ENCODE assay signal across 15 cellular contexts in the genomic region with DNA sequence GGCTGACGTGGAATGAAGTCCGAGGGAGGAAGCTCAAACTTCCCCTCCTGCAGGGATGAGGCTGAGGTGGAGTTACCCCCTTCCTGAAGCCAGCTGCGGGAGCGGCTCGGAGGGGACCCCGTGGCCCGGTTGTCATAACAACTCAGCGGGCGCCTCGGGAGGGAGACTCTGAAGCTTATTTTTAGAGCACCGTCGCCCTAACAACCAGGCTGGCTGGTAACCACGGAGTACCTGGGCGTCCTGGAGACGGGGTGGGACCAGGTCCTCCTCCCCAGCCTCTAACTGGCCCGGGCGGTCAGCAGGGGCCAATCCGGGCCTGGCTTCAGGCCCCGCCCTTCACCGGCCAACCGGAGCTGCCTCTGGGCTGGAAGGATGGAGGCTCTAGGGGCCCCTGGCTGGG. TPM values are rescaled to one million over a fixed set of nuclear protein-coding genes. Genes with fewer than 3 reads are reported as not detected.
A peak's percentile ranks its signal among the peaks of the same experiment; 100 is the strongest.
DNase-seq lines count a peak whose midpoint lies in the region; ATAC-seq and TF ChIP-seq lines count a peak whose summit lies in the region.
"Had no signal": no experiment of that assay in that cellular context is flagged by ENCODE, and none has a peak within 500 bp of the region (broad histone marks: within the 10 kb centered on the region; RNA-seq: fewer than 3 reads in every experiment).

No MANE protein-coding gene starts in this region.

- no peaks in the 10 kb centered on the region for H3K9me3 ChIP-seq in RWPE2 (ENCODE audit: severe bottlenecking)
- no peaks in the 10 kb centered on the region for H3K9me3 ChIP-seq in hepatocyte (ENCODE audit: low read depth)

- H2AFZ ChIP-seq in hepatocyte: no peak overlapping the region
- H2AFZ ChIP-seq: GM23248 had no signal

- TF ChIP-seq CTCF in RWPE2 (IDR thresholded peaks at IDR 0.05; ENCODE audit: poor library complexity, severe bottlenecking) (no peak), hepatocyte (IDR thresholded peaks at IDR 0.05; ENCODE audit: poor library complexity) (no peak)

- H3K4me3 Mint-ChIP-seq in stimulated activated memory B cell treated with anti-CD40 and anti-IgM and Interleukin-4, amounts not matched to agents 10 μg/mL and 1 μg/mL and 100 μg/mL, for 72 hours: no peak overlapping the region
- H3K4me3 Mint-ChIP-seq in activated T-helper 17 cell treated with anti-CD3 and anti-CD28 coated beads, Interleukin-2, amount 50 U/mL, for 72 hours: no peak overlapping the region
- H3K4me3 Mint-ChIP-seq: activated naive CD8-positive, alpha-beta T cell treated with anti-CD3 and anti-CD28 coated beads for 36 hours had no signal

- H3K79me2 ChIP-seq in hepatocyte: no peaks in the 10 kb centered on the region

- 42% methylated on average over 21 of the region's 21 CpGs for WGBS in hepatocyte (ENCODE audit: low lambda C conversion rate, missing lambda C conversion rate)

- no peaks in the 10 kb centered on the region for H3K9me2 ChIP-seq in hepatocyte (replicated peaks; ENCODE audit: insufficient read depth)

- H3K27me3 Mint-ChIP-seq in stimulated activated memory B cell treated with anti-CD40 and anti-IgM and Interleukin-4, amounts not matched to agents 10 μg/mL and 1 μg/mL and 100 μg/mL, for 72 hours: peaks cover 91% of the 10 kb centered on the region
- H3K27me3 Mint-ChIP-seq in activated T-helper 17 cell treated with anti-CD3 and anti-CD28 coated beads, Interleukin-2, amount 50 U/mL, for 72 hours: peaks cover 31% of the 10 kb centered on the region

- H3K4me1 Mint-ChIP-seq in stimulated activated memory B cell treated with anti-CD40 and anti-IgM and Interleukin-4, amounts not matched to agents 10 μg/mL and 1 μg/mL and 100 μg/mL, for 72 hours: no peaks in the 10 kb centered on the region
- H3K4me1 Mint-ChIP-seq in activated T-helper 17 cell treated with anti-CD3 and anti-CD28 coated beads, Interleukin-2, amount 50 U/mL, for 72 hours: no peaks in the 10 kb centered on the region
- H3K4me1 Mint-ChIP-seq: activated naive CD8-positive, alpha-beta T cell treated with anti-CD3 and anti-CD28 coated beads for 36 hours had no signal

- H3K27ac ChIP-seq in RWPE2 (ENCODE audit: poor library complexity, severe bottlenecking) (no peak overlapping the region), hepatocyte (no peak overlapping the region)
- H3K27ac ChIP-seq: GM23248 had no signal

- no peak overlapping the region for H3K4me2 ChIP-seq in hepatocyte

- no peak overlapping the region for H3K27ac Mint-ChIP-seq in stimulated activated memory B cell treated with anti-CD40 and anti-IgM and Interleukin-4, amounts not matched to agents 10 μg/mL and 1 μg/mL and 100 μg/mL, for 72 hours
- no peak overlapping the region for H3K27ac Mint-ChIP-seq in activated T-helper 17 cell treated with anti-CD3 and anti-CD28 coated beads, Interleukin-2, amount 50 U/mL, for 72 hours
- H3K27ac Mint-ChIP-seq: activated naive CD8-positive, alpha-beta T cell treated with anti-CD3 and anti-CD28 coated beads for 36 hours had no signal

- H3K27me3 ChIP-seq in RWPE2 (ENCODE audit: insufficient read depth, poor library complexity, severe bottlenecking): no peaks in the 10 kb centered on the region
- no peaks in the 10 kb centered on the region for H3K27me3 ChIP-seq in hepatocyte

- DNase-seq in NCI-H2081 (lab: John Stamatoyannopoulos, UW): peak; percentile 37 to 79
- no peak for DNase-seq in NCI-H2081 treated with DMSO at 0.1 percent for 48 hours (lab: John Stamatoyannopoulos, UW)
- no peak for DNase-seq in RWPE2 (ENCODE audit: low spot score)
- peak; percentile 25 for DNase-seq in hepatocyte (ENCODE audit: low spot score)
- DNase-seq: activated naive CD8-positive, alpha-beta T cell treated with anti-CD3 and anti-CD28 coated beads for 36 hours; glutamatergic neuron; GM23248; T-helper 1 cell; trophoblast cell had no signal

- H3K9me3 Mint-ChIP-seq in stimulated activated memory B cell treated with anti-CD40 and anti-IgM and Interleukin-4, amounts not matched to agents 10 μg/mL and 1 μg/mL and 100 μg/mL, for 72 hours: peaks cover 4% of the 10 kb centered on the region
- no peaks in the 10 kb centered on the region for H3K9me3 Mint-ChIP-seq in activated T-helper 17 cell treated with anti-CD3 and anti-CD28 coated beads, Interleukin-2, amount 50 U/mL, for 72 hours

- H4K20me1 ChIP-seq in hepatocyte (ENCODE audit: insufficient read depth, poor library complexity, severe bottlenecking): no peaks in the 10 kb centered on the region

- ATAC-seq in RWPE2 (ENCODE audit: low read depth): 0 out of 3 replicates have a peak, but pooled peaks have one; percentile 24
- peak; percentile 4 for ATAC-seq in stimulated activated memory B cell treated with anti-CD40 and anti-IgM and Interleukin-4, amounts not matched to agents 10 μg/mL and 1 μg/mL and 100 μg/mL, for 72 hours
- no peak for ATAC-seq in HG03159 (IDR thresholded peaks at IDR 0.05; ENCODE audit: unreplicated experiment)
- ATAC-seq in activated T-helper 17 cell treated with anti-CD3 and anti-CD28 coated beads, Interleukin-2, amount 50 U/mL, for 72 hours (replicated peaks): no peak
- ATAC-seq in HG03521 (IDR thresholded peaks at IDR 0.05; ENCODE audit: unreplicated experiment): no peak

- no peak overlapping the region for H3K4me3 ChIP-seq in RWPE2 (ENCODE audit: severe bottlenecking)
- no peak overlapping the region for H3K4me3 ChIP-seq in hepatocyte
- H3K4me3 ChIP-seq: GM23248 had no signal

- H3K4me1 ChIP-seq in RWPE2 (ENCODE audit: insufficient read depth, poor library complexity, severe bottlenecking) (peaks cover 7% of the 10 kb centered on the region), hepatocyte (ENCODE audit: insufficient read depth) (peaks cover 3% of the 10 kb centered on the region)

- H3K36me3 Mint-ChIP-seq in stimulated activated memory B cell treated with anti-CD40 and anti-IgM and Interleukin-4, amounts not matched to agents 10 μg/mL and 1 μg/mL and 100 μg/mL, for 72 hours: no peaks in the 10 kb centered on the region
- H3K36me3 Mint-ChIP-seq in activated T-helper 17 cell treated with anti-CD3 and anti-CD28 coated beads, Interleukin-2, amount 50 U/mL, for 72 hours (ENCODE audit: low read depth): no peaks in the 10 kb centered on the region
- H3K36me3 Mint-ChIP-seq: activated naive CD8-positive, alpha-beta T cell treated with anti-CD3 and anti-CD28 coated beads for 36 hours had no signal

- no peaks in the 10 kb centered on the region for H3K36me3 ChIP-seq in RWPE2 (ENCODE audit: low read depth)
- no peaks in the 10 kb centered on the region for H3K36me3 ChIP-seq in hepatocyte (replicated peaks; ENCODE audit: insufficient read depth, low read depth)

RNA-seq across cellular contexts. Expression of a gene that starts 27.7 kb away (rescaled TPM):
- not detected in 2 replicates for total RNA-seq in hepatocyte
- 0.45 and 1.1 TPM in 2 replicates for polyA plus RNA-seq in hepatocyte
- not detected for total RNA-seq in activated T-helper 17 cell treated with anti-CD3 and anti-CD28 coated beads, Interleukin-2, amount 50 U/mL, for 72 hours
- total RNA-seq: activated naive CD8-positive, alpha-beta T cell treated with anti-CD3 and anti-CD28 coated beads for 36 hours; GM23248; LHCN-M2 had no signal

RNA-seq across cellular contexts. Expression of a gene that starts 42.7 kb away (rescaled TPM):
- 1.9 and 3.3 TPM in 2 replicates for total RNA-seq in hepatocyte
- polyA plus RNA-seq in hepatocyte: 6.0 and 10.0 TPM in 2 replicates
- 1 to 10 TPM in 1 of 2 donors, under 1 TPM in 1; 0.48 to 2.5 TPM for total RNA-seq in activated T-helper 17 cell treated with anti-CD3 and anti-CD28 coated beads, Interleukin-2, amount 50 U/mL, for 72 hours

RNA-seq across cellular contexts. Expression of a gene that starts 46.8 kb away (rescaled TPM):
- not detected in 2 replicates for total RNA-seq in hepatocyte
- polyA plus RNA-seq in hepatocyte: not detected in 2 replicates
- total RNA-seq in activated T-helper 17 cell treated with anti-CD3 and anti-CD28 coated beads, Interleukin-2, amount 50 U/mL, for 72 hours: not detected
- total RNA-seq: A172; activated naive CD8-positive, alpha-beta T cell treated with anti-CD3 and anti-CD28 coated beads for 36 hours; GM23248; LHCN-M2 had no signal
- polyA plus RNA-seq: GM23248 had no signal

Comparison
In these comparisons a context has a peak if more than half of its experiments do, and no peak if none do; other contexts are left out.
1. DNase-seq: peak in NCI-H2081 (2 of 2) and hepatocyte (single experiment); none in NCI-H2081 treated with DMSO at 0.1 percent for 48 hours (single experiment) and RWPE2 (single experiment).
2. ATAC-seq: peak in RWPE2 (single experiment) and stimulated activated memory B cell treated with anti-CD40 and anti-IgM and Interleukin-4, amounts not matched to agents 10 μg/mL and 1 μg/mL and 100 μg/mL, for 72 hours (single experiment); none in HG03159 (single experiment), activated T-helper 17 cell treated with anti-CD3 and anti-CD28 coated beads, Interleukin-2, amount 50 U/mL, for 72 hours (single experiment) and HG03521 (single experiment).